ENCODE assay signal across 14 cellular contexts in genomic region chr2:8636041-8636491, GRCh38. TPM values are rescaled to one million over a fixed set of nuclear protein-coding genes. Genes with fewer than 3 reads are reported as not detected.
DNase-seq lines count a peak whose midpoint lies in the region; ATAC-seq and TF ChIP-seq lines count a peak whose summit lies in the region.
"Had no signal": no experiment of that assay in that cellular context is flagged by ENCODE, and none has a peak within 500 bp of the region (broad histone marks: within the 10 kb centered on the region; RNA-seq: fewer than 3 reads in every experiment).

No MANE protein-coding gene starts in this region.

- H3K79me1 ChIP-seq in H9 (ENCODE audit: insufficient read depth, low read depth, low read length, poor library complexity, severe bottlenecking) (no peaks in the 10 kb centered on the region), trophoblast cell (ENCODE audit: low read length) (peaks cover 3% of the 10 kb centered on the region)

- H3T11ph ChIP-seq in H9 (ENCODE audit: low read length): no peak overlapping the region

- H2AFZ ChIP-seq in H9 (ENCODE audit: low read length) (no peak overlapping the region), trophoblast cell (ENCODE audit: insufficient read depth, low read length, poor library complexity) (no peak overlapping the region)

- H2BK120ac ChIP-seq in H9 (ENCODE audit: low read depth, low read length, poor library complexity, severe bottlenecking) (no peak overlapping the region), trophoblast cell (ENCODE audit: insufficient read depth, low read length, poor library complexity) (peak overlapping the region; percentile 5)

- no peak overlapping the region for H2BK15ac ChIP-seq in H9 (ENCODE audit: low read depth, low read length)

- H3K27ac ChIP-seq in H9 (ENCODE audit: insufficient read length, low read depth, low read length): no peak overlapping the region
- peak overlapping the region; percentile 85 for H3K27ac ChIP-seq in SJSA1
- H3K27ac ChIP-seq in gastroesophageal sphincter: peak overlapping the region in 3 of 4 donors; percentile 64 to 68 (median 68)
- peak overlapping the region; percentile 31 for H3K27ac ChIP-seq in trophoblast cell (ENCODE audit: low read depth, low read length)
- no peak overlapping the region for H3K27ac ChIP-seq in substantia nigra (ENCODE audit: low read depth, low read length, poor library complexity, severe bottlenecking)
- H3K27ac ChIP-seq in brain microvascular endothelial cell: no peak overlapping the region
- no peak overlapping the region for H3K27ac ChIP-seq in gastrocnemius medialis
- H3K27ac ChIP-seq: VCaP had no signal

- H4K91ac ChIP-seq in H9 (ENCODE audit: insufficient read length, low read depth, low read length): no peak overlapping the region
- peak overlapping the region; percentile 46 for H4K91ac ChIP-seq in trophoblast cell (ENCODE audit: low read depth, low read length)

- no peak overlapping the region for H3K56ac ChIP-seq in H9 (ENCODE audit: insufficient read length, low read depth, low read length)

- peaks cover 26% of the 10 kb centered on the region for H3K27me3 Mint-ChIP-seq in H9 (ENCODE audit: low read depth)

- H3K23me2 ChIP-seq in H9 (ENCODE audit: insufficient read length, low read depth, low read length, poor library complexity, severe bottlenecking): peaks cover 4% of the 10 kb centered on the region

- H3K4ac ChIP-seq in H9 (ENCODE audit: low read depth, low read length) (no peak overlapping the region), trophoblast cell (ENCODE audit: low read depth, low read length) (no peak overlapping the region)

- no peak overlapping the region for H2BK20ac ChIP-seq in H9 (ENCODE audit: low read depth, low read length, poor library complexity, severe bottlenecking)

- H3K9me3 Mint-ChIP-seq in H9: no peaks in the 10 kb centered on the region; a peak in 2 of 5 replicates

- peaks cover 13% of the 10 kb centered on the region for H3K4me1 ChIP-seq in H9 (ENCODE audit: insufficient read depth, low read length)
- H3K4me1 ChIP-seq in SJSA1 (replicated peaks): peaks cover 55% of the 10 kb centered on the region
- H3K4me1 ChIP-seq in gastroesophageal sphincter: peaks cover 0 to 20% (median 10%) of the 10 kb centered on the region in 3 donors
- peaks cover 5 to 10% of the 10 kb centered on the region in 2 experiments for H3K4me1 ChIP-seq in trophoblast cell (ENCODE audit: control insufficient read depth in 1 of 2, insufficient read depth in 2 of 2, low read length in 2 of 2)
- H3K4me1 ChIP-seq in gastrocnemius medialis: no peaks in the 10 kb centered on the region

- no peak for TF ChIP-seq EP300 in gastroesophageal sphincter (IDR thresholded peaks at IDR 0.05)

- H3K18ac ChIP-seq in H9 (ENCODE audit: insufficient read length, low read depth, low read length) (no peak overlapping the region), trophoblast cell (ENCODE audit: low read length) (no peak overlapping the region)

- no peak for ATAC-seq in gastroesophageal sphincter
- ATAC-seq in gastrocnemius medialis: no peak

- H3K4me2 ChIP-seq in H9 (ENCODE audit: insufficient read depth, insufficient read length, low read length) (no peak overlapping the region), trophoblast cell (ENCODE audit: low read length) (no peak overlapping the region)

- no peak overlapping the region for H3K4me3 Mint-ChIP-seq in H9

- DNase-seq in H9 (no peak), SJSA1 (ENCODE audit: low read depth in 1 of 2, low spot score in 2 of 2) (peak; percentile 84 to 93), trophoblast cell (no peak), substantia nigra (lab: John Stamatoyannopoulos, UW) (no peak), brain microvascular endothelial cell (no peak), gastrocnemius medialis (no peak), SIG-M5 treated with dmso at 0.1 percent for 504 hours (lab: John Stamatoyannopoulos, UW; ENCODE audit: unreplicated experiment) (no peak)
- DNase-seq: AML-193, GDM1, mammary epithelial cell, NCI-H187, NCI-H526 had no signal

- H2BK5ac ChIP-seq in H9 (ENCODE audit: insufficient read length, low read length) (no peak overlapping the region), trophoblast cell (ENCODE audit: low read depth, low read length, poor library complexity) (no peak overlapping the region)

- H3K36me3 ChIP-seq in SJSA1 (no peaks in the 10 kb centered on the region), gastroesophageal sphincter (no peaks in the 10 kb centered on the region), trophoblast cell (ENCODE audit: control insufficient read depth in 1 of 2, insufficient read depth in 2 of 2, low read length in 2 of 2) (peaks cover 0 to 2% of the 10 kb centered on the region in 2 experiments), brain microvascular endothelial cell (replicated peaks) (no peaks in the 10 kb centered on the region), gastrocnemius medialis (no peaks in the 10 kb centered on the region)

- no peaks in the 10 kb centered on the region; a peak in 1 of 7 replicates for H3K36me3 Mint-ChIP-seq in H9 (ENCODE audit: insufficient read depth in 1 of 3, low read depth in 3 of 3)

- no peak overlapping the region for H2AK5ac ChIP-seq in H9 (ENCODE audit: insufficient read length, low read length)
- peak overlapping the region; percentile 55 for H2AK5ac ChIP-seq in trophoblast cell (ENCODE audit: low read length)

- no CpG with 5 or more reads among the region's 15 CpGs for WGBS in H9 (ENCODE audit: extremely low coverage, insufficient read length, low lambda C conversion rate)
- WGBS in gastroesophageal sphincter (ENCODE audit: low coverage in 1 of 2), 2 donors: 83% methylated on average over 3 of the region's 15 CpGs; no CpG with 5 or more reads in 1 of the 2 donors
- WGBS in trophoblast cell (ENCODE audit: extremely low coverage, insufficient coverage, insufficient read length): no CpG with 5 or more reads among the region's 15 CpGs

- H3K14ac ChIP-seq in H9 (ENCODE audit: insufficient read depth, low read length): no peak overlapping the region
- no peak overlapping the region for H3K14ac ChIP-seq in trophoblast cell (ENCODE audit: low read length)

- H3K23ac ChIP-seq in H9 (ENCODE audit: insufficient read length, low read depth, low read length): no peak overlapping the region
- H3K23ac ChIP-seq in trophoblast cell (ENCODE audit: low read length): no peak overlapping the region

- no peaks in the 10 kb centered on the region; the same call in 1 of the 2 replicates for H3K27me3 ChIP-seq in H9 (ENCODE audit: insufficient read depth, low read length)
- no peaks in the 10 kb centered on the region for H3K27me3 ChIP-seq in SJSA1 (replicated peaks)
- no peaks in the 10 kb centered on the region for H3K27me3 ChIP-seq in gastroesophageal sphincter
- H3K27me3 ChIP-seq in trophoblast cell (ENCODE audit: insufficient read depth, low read length): no peaks in the 10 kb centered on the region
- H3K27me3 ChIP-seq in brain microvascular endothelial cell (replicated peaks): no peaks in the 10 kb centered on the region
- H3K27me3 ChIP-seq in gastrocnemius medialis: no peaks in the 10 kb centered on the region

- no peak overlapping the region for H4K5ac ChIP-seq in H9 (ENCODE audit: insufficient read length, low read depth, low read length)

- no peaks in the 10 kb centered on the region for H4K20me1 ChIP-seq in H9 (ENCODE audit: control insufficient read depth, insufficient read depth, insufficient read length)

- H3K9ac ChIP-seq in H9 (ENCODE audit: extremely low read depth, insufficient read length, low read length) (no peak overlapping the region), trophoblast cell (ENCODE audit: low read length) (no peak overlapping the region)

- TF ChIP-seq POLR2A in gastroesophageal sphincter (IDR thresholded peaks at IDR 0.05) (no peak), gastrocnemius medialis (IDR thresholded peaks at IDR 0.05) (no peak)

- H4K12ac ChIP-seq in trophoblast cell (ENCODE audit: low read depth, low read length): no peak overlapping the region

- in situ Hi-C loops in brain microvascular endothelial cell (cut with HindIII; ENCODE audit: low pct_ligation_motif_present, low sequenced_read_pairs) (no loop called here), gastrocnemius medialis (cut with MboI; ENCODE audit: low sequenced_read_pairs in 4 of 4) (no loop called here)

- no peaks in the 10 kb centered on the region for H3K9me3 ChIP-seq in H9 (ENCODE audit: control insufficient read depth, low read depth, low read length)
- no peaks in the 10 kb centered on the region for H3K9me3 ChIP-seq in SJSA1 (replicated peaks)
- H3K9me3 ChIP-seq in gastroesophageal sphincter: no peaks in the 10 kb centered on the region
- no peaks in the 10 kb centered on the region for H3K9me3 ChIP-seq in trophoblast cell (ENCODE audit: insufficient read depth, low read depth, low read length)
- H3K9me3 ChIP-seq in gastrocnemius medialis: no peaks in the 10 kb centered on the region

- H3K4me3 ChIP-seq in SJSA1 (no peak overlapping the region), gastroesophageal sphincter (no peak overlapping the region), trophoblast cell (ENCODE audit: low read depth, low read length) (no peak overlapping the region), brain microvascular endothelial cell (ENCODE audit: low read depth, low read length) (no peak overlapping the region), gastrocnemius medialis (no peak overlapping the region)

- H3K27ac Mint-ChIP-seq in H9: peak overlapping the region in 2 of 3 experiments; percentile 68 to 95; a peak in 2 of 7 replicates

- intact Hi-C loops in gastrocnemius medialis (cut with DNase I; ENCODE audit: low total_unique reads): no loop called here

- H2BK12ac ChIP-seq in H9 (ENCODE audit: insufficient read length, low read depth, low read length) (no peak overlapping the region), trophoblast cell (ENCODE audit: low read length) (peak overlapping the region; percentile 42)

- H3K79me2 ChIP-seq in H9 (ENCODE audit: insufficient read depth, low read length) (no peaks in the 10 kb centered on the region), trophoblast cell (ENCODE audit: control insufficient read depth, insufficient read depth, low read length, poor library complexity) (no peaks in the 10 kb centered on the region)

- TF ChIP-seq CTCF in H9 (conservative IDR thresholded peaks at IDR 0.05): no peak
- no peak for TF ChIP-seq CTCF in gastroesophageal sphincter (IDR thresholded peaks at IDR 0.05)
- TF ChIP-seq CTCF in brain microvascular endothelial cell (IDR thresholded peaks at IDR 0.05; ENCODE audit: low read depth, low read length, missing control alignments): no peak
- TF ChIP-seq CTCF in gastrocnemius medialis (IDR thresholded peaks at IDR 0.05 in 4 of 5, conservative IDR thresholded peaks at IDR 0.05 in 1 of 5): no peak

- peaks cover 58 to 63% of the 10 kb centered on the region in 2 experiments for H3K4me1 Mint-ChIP-seq in H9

- H4K8ac ChIP-seq in H9 (replicated peaks; ENCODE audit: insufficient read length, low read depth, low read length) (no peak overlapping the region), trophoblast cell (ENCODE audit: low read depth, low read length) (no peak overlapping the region)

RNA-seq across cellular contexts. Expression of gene ID2, which starts 45.8 kb away (rescaled TPM):
- 48.0 and 48.6 TPM in 2 replicates for total RNA-seq in H9 (2021)
- 161 and 209 TPM in 2 replicates for total RNA-seq in SJSA1 (2014; rRNA removed; shearing (Covaris generic))
- 100 to 1,000 TPM; 142 to 384 (median 169) TPM for total RNA-seq in gastroesophageal sphincter
- 277 and 280 TPM in 2 replicates for polyA plus RNA-seq in trophoblast cell (2013)
- total RNA-seq in gastrocnemius medialis: 10 to 100 TPM; 16.6 to 35.9 (median 27.4) TPM

Comparison
In these comparisons a context has a peak if more than half of its experiments do, and no peak if none do; other contexts are left out.
1. DNase-seq: peak in SJSA1 (2 of 2); none in H9 (single experiment), trophoblast cell (0 of 2), substantia nigra (0 of 49), brain microvascular endothelial cell (single experiment), gastrocnemius medialis (0 of 2) and SIG-M5 treated with dmso at 0.1 percent for 504 hours (single experiment).
2. H3K27ac ChIP-seq: peak in SJSA1 (single experiment), gastroesophageal sphincter (3 of 4) and trophoblast cell (single experiment); none in H9 (single experiment), substantia nigra (single experiment), brain microvascular endothelial cell (single experiment) and gastrocnemius medialis (0 of 4).